ENCODE assay signal across 1 cellular context in genomic region chr14:46490150-46490769, GRCh38.
TF ChIP-seq lines count a peak whose summit lies in the region.

No MANE protein-coding gene starts in this region.

TF ChIP-seq in SK-N-SH, 30 proteins besides CTCF, POLR2A, EP300 and RAD21 (continued from another document):
- no peak for TF ChIP-seq RFX5 (IDR thresholded peaks at IDR 0.05; ENCODE audit: low read length)
- TF ChIP-seq USF2 (IDR thresholded peaks at IDR 0.05; ENCODE audit: borderline replicate concordance, low read depth, low read length), result no peak
